Comparison of ENCODE assay signal across 8 cellular contexts in genomic region chr2:197804758-197805597, GRCh38. TPM values are rescaled to one million over a fixed set of nuclear protein-coding genes. Genes with fewer than 3 reads are reported as not detected.
DNase-seq lines count a peak whose midpoint lies in the region; ATAC-seq and TF ChIP-seq lines count a peak whose summit lies in the region.

No MANE protein-coding gene starts in this region.

- no peaks in the 10 kb centered on the region for H3K79me2 ChIP-seq in Karpas-422 (ENCODE audit: low read length)

- in situ Hi-C loops in Caki2 (cut with HindIII; ENCODE audit: low pct_unique_long_range_greater_than_20kb, low sequenced_read_pairs), result no loop called here

- no peak overlapping the region for H3K27ac ChIP-seq in Karpas-422 (ENCODE audit: low read length)

- no peak for TF ChIP-seq CTCF in omental fat pad (IDR thresholded peaks at IDR 0.05)

- no peaks in the 10 kb centered on the region for H3K27me3 ChIP-seq in Karpas-422 (ENCODE audit: low read length)

- H3K9me2 ChIP-seq in Karpas-422 (replicated peaks; ENCODE audit: insufficient read depth, low read length), result no peaks in the 10 kb centered on the region

- H3K4me1 ChIP-seq in Karpas-422 (ENCODE audit: low read length), result peaks cover 9% of the 10 kb centered on the region

- H4K20me1 ChIP-seq in Karpas-422 (ENCODE audit: insufficient read depth, low read depth, low read length), result no peaks in the 10 kb centered on the region

- no peak overlapping the region for H2AFZ ChIP-seq in Karpas-422 (ENCODE audit: low read length)

- ATAC-seq in GM21526 (IDR thresholded peaks at IDR 0.05; ENCODE audit: low FRiP score, unreplicated experiment), result peak; percentile 25
- peak; percentile 17 for ATAC-seq in omental fat pad (ENCODE audit: low FRiP score)

- no peaks in the 10 kb centered on the region for H3K36me3 ChIP-seq in Karpas-422 (ENCODE audit: insufficient read depth, low read length)

- DNase-seq in Caki2 (ENCODE audit: low read depth), result peak; percentile 6
- no peak for DNase-seq in Karpas-422
- DNase-seq in activated effector memory CD4-positive, alpha-beta T cell treated with anti-CD3 and anti-CD28 coated beads, Interleukin-2, amount 50 U/mL, for 16 hours, result peak; percentile 78
- DNase-seq in foreskin melanocyte, result peak; percentile 24
- DNase-seq in omental fat pad (ENCODE audit: low spot score), result peak; percentile 22
- no peak for DNase-seq in NCI-H2107 (lab: John Stamatoyannopoulos, UW)
- DNase-seq in SKM-1 treated with dmso at 0.1 percent for 144 hours (lab: John Stamatoyannopoulos, UW; ENCODE audit: unreplicated experiment), result no peak

- H3K4me2 ChIP-seq in Karpas-422 (ENCODE audit: low read depth, low read length, poor library complexity, severe bottlenecking), result peak overlapping the region; percentile 66

- 0 out of 2 replicates have a peak overlapping the region, but pooled peaks have one; percentile 27 for H3K9ac ChIP-seq in Karpas-422 (ENCODE audit: low read length)

- H3K4me3 ChIP-seq in Karpas-422 (ENCODE audit: low read length), result peak overlapping the region; percentile 44

- H3K9me3 ChIP-seq in Karpas-422 (ENCODE audit: low read length), result no peaks in the 10 kb centered on the region

RNA-seq across cellular contexts. Expression of gene PLCL1, which starts 0.6 kb away (rescaled TPM):
- total RNA-seq in Caki2 (2014; rRNA removed; shearing (Covaris generic); ENCODE audit: low replicate concordance), result not detected in 2 replicates
- not detected in 2 replicates for total RNA-seq in Karpas-422 (2014; rRNA removed; shearing (Covaris generic); ENCODE audit: low replicate concordance)
- total RNA-seq in omental fat pad, result 10 to 100 TPM in 2 of 4 donors, 1 to 10 TPM in 2; 5.4 to 21.8 (median 10.2) TPM

RNA-seq across cellular contexts. Expression of gene BOLL, which starts 19.9 kb away (rescaled TPM):
- not detected in 2 replicates for total RNA-seq in Caki2 (2014; rRNA removed; shearing (Covaris generic); ENCODE audit: low replicate concordance)
- total RNA-seq in Karpas-422 (2014; rRNA removed; shearing (Covaris generic); ENCODE audit: low replicate concordance), result not detected in 2 replicates
- total RNA-seq in omental fat pad, result not detected

Comparison
In these comparisons a context has a peak if more than half of its experiments do, and no peak if none do; other contexts are left out.
1. DNase-seq: peak in Caki2 (single experiment), activated effector memory CD4-positive, alpha-beta T cell treated with anti-CD3 and anti-CD28 coated beads, Interleukin-2, amount 50 U/mL, for 16 hours (single experiment), foreskin melanocyte (single experiment) and omental fat pad (single experiment); none in Karpas-422 (single experiment), NCI-H2107 (single experiment) and SKM-1 treated with dmso at 0.1 percent for 144 hours (single experiment).